8 cellular contexts compared by ENCODE assay signal in the genomic region with DNA sequence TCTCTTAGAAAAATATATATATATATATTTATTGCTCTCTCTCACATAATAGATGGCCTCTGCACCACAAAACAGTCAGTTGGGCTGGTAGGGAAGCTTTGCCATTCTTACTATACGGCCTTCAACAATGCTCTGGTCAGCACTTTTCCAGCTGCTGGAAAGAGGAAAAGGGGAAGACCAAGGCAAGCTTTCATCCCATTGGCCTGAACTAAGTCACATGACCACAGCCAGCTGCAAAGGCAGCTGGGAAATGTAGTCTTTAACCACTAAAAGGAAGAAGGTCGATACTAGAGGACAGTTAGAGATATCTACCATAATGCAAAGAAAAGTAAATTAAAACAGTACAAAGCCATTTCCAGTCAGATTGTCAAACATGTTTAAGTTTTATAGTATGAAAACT. TPM values are rescaled to one million over a fixed set of nuclear protein-coding genes. Genes with fewer than 3 reads are reported as not detected.
DNase-seq lines count a peak whose midpoint lies in the region; ATAC-seq, FAIRE-seq and TF ChIP-seq lines count a peak whose summit lies in the region.

No MANE protein-coding gene starts in this region.

- no peak overlapping the region for H3K4me3 ChIP-seq in NB4 (ENCODE audit: low read depth, low read length)
- no peak overlapping the region for H3K4me3 ChIP-seq in GM12878
- no peak overlapping the region for H3K4me3 ChIP-seq in left lung

- TF ChIP-seq CTCF in GM13976 (IDR thresholded peaks at IDR 0.05; ENCODE audit: borderline replicate concordance, control extremely low read depth, extremely low read depth, insufficient read depth, missing control alignments): no peak
- no peak for TF ChIP-seq CTCF in NB4 (IDR thresholded peaks at IDR 0.05; ENCODE audit: low read depth, low read length)
- TF ChIP-seq CTCF in GM12878 (IDR thresholded peaks at IDR 0.05 in 2 of 3, conservative IDR thresholded peaks at IDR 0.05 in 1 of 3; ENCODE audit: control insufficient read depth in 2 of 3, extremely low read depth in 1 of 3, insufficient read depth in 1 of 3, low read depth in 3 of 3, low read length in 3 of 3): no peak
- no peak for TF ChIP-seq CTCF in left lung (IDR thresholded peaks at IDR 0.05)

- H3K9me3 ChIP-seq in GM12878 (replicated peaks; ENCODE audit: control insufficient read depth, insufficient read depth, low read length) (peaks cover 1% of the 10 kb centered on the region; the same call in 1 of the 3 replicates), left lung (no peaks in the 10 kb centered on the region)

- CTCF ChIA-PET in GM12878 (lab: Yijun Ruan, JAX): interaction anchor here (2.1 kb wide), 1 partner anchor 35 kb away, joined by 6 read pairs; no protein-coding TSS in a partner anchor

- H3K4me2 ChIP-seq in GM12878 (ENCODE audit: control insufficient read depth, insufficient read depth): no peak overlapping the region

- H3K4me1 ChIP-seq in GM12878 (ENCODE audit: control insufficient read depth, insufficient read depth, low read length): no peaks in the 10 kb centered on the region
- no peaks in the 10 kb centered on the region for H3K4me1 ChIP-seq in left lung

- no peak overlapping the region for H2AFZ ChIP-seq in GM12878 (ENCODE audit: control insufficient read depth, low read depth, low read length)

- SMC1A ChIA-PET in GM12878 (lab: Charles Lee; ENCODE audit: uncharacterized antibody, unreplicated experiment): interaction anchor here (1.0 kb wide), 1 partner anchor 11 kb away, joined by 3 read pairs; no protein-coding TSS in a partner anchor

- TF ChIP-seq RAD21 in GM12878 (IDR thresholded peaks at IDR 0.05; ENCODE audit: insufficient read depth, low read depth, low read length): no peak

- in situ Hi-C loops in GM13976 (cut with MboI; ENCODE audit: low sequenced_read_pairs, unreplicated experiment): no loop called here
- in situ Hi-C loops in GM12878 (cut with MboI): no loop called here

- intact Hi-C loops in GM12878 (cut with micrococcal nuclease; ENCODE audit: unreplicated experiment): no loop called here
- intact Hi-C loops in left lung (cut with DNase I): no loop called here

- no TSS peak for BruUV-seq in GM12878 (replicated peaks; lab: Mats Ljungman, UMichigan)

- no peaks in the 10 kb centered on the region for H3K79me2 ChIP-seq in GM12878 (ENCODE audit: control insufficient read depth, insufficient read depth, low read length)

- TF ChIP-seq EP300 in GM12878 (IDR thresholded peaks at IDR 0.05; ENCODE audit: borderline replicate concordance in 1 of 2, control insufficient read depth in 1 of 2, low read depth in 2 of 2, low read length in 2 of 2): no peak

- H3K27me3 ChIP-seq in GM12878 (replicated peaks in 1 of 2; ENCODE audit: control insufficient read depth in 2 of 2, insufficient read depth in 2 of 2, low read length in 1 of 2) (no peaks in the 10 kb centered on the region), left lung (no peaks in the 10 kb centered on the region)

- peak; percentile 41 for DNase-seq in GM13976 (ENCODE audit: low spot score)
- DNase-seq in NB4 (ENCODE audit: low read depth): peak; percentile 68
- DNase-seq in GM12878 (ENCODE audit: low read depth, low spot score): no peak
- DNase-seq in left lung: peak in 1 of 2 donors; percentile 52
- DNase-seq in NCI-H1694 (lab: John Stamatoyannopoulos, UW): no peak

- POLR2A ChIA-PET in GM12878 (lab: Charles Lee): no interaction called here

- H4K20me1 ChIP-seq in GM12878 (ENCODE audit: control insufficient read depth, insufficient read depth): no peaks in the 10 kb centered on the region

- RAD21 ChIA-PET in GM12878 (lab: Charles Lee; ENCODE audit: unreplicated experiment): no interaction called here

- 71% methylated on average over 2 of the region's 2 CpGs for WGBS in GM12878 (ENCODE audit: insufficient coverage, insufficient replicate concordance, low lambda C conversion rate, missing lambda C conversion rate)

- TF ChIP-seq POLR2A in NB4 (IDR thresholded peaks at IDR 0.05; ENCODE audit: extremely low read depth, insufficient read length) (no peak), GM12878 (IDR thresholded peaks at IDR 0.05; ENCODE audit: low read depth, low read length) (no peak)

- no peaks in the 10 kb centered on the region for H3K36me3 ChIP-seq in GM12878 (ENCODE audit: control insufficient read depth in 2 of 2, insufficient read depth in 2 of 2, low read length in 1 of 2)
- no peaks in the 10 kb centered on the region for H3K36me3 ChIP-seq in left lung

- H3K27ac ChIP-seq in GM12878 (ENCODE audit: control insufficient read depth, insufficient read depth): no peak overlapping the region
- no peak overlapping the region for H3K27ac ChIP-seq in left lung

- no peak overlapping the region for H3K9ac ChIP-seq in GM12878 (ENCODE audit: control insufficient read depth, insufficient read depth, low read length)

- no peak for FAIRE-seq in GM12878 (lab: Jason Lieb, UNC)

- ATAC-seq in GM12878 (peak; percentile 74), left lung (peak; percentile 77), GM19452 (IDR thresholded peaks at IDR 0.05; ENCODE audit: unreplicated experiment) (no peak), HG03159 (IDR thresholded peaks at IDR 0.05; ENCODE audit: unreplicated experiment) (no peak), GM21526 (IDR thresholded peaks at IDR 0.05; ENCODE audit: low FRiP score, unreplicated experiment) (no peak)

TF ChIP-seq in GM12878, 131 proteins besides CTCF, POLR2A, EP300 and RAD21:
- TF ChIP-seq, protein P1, sequence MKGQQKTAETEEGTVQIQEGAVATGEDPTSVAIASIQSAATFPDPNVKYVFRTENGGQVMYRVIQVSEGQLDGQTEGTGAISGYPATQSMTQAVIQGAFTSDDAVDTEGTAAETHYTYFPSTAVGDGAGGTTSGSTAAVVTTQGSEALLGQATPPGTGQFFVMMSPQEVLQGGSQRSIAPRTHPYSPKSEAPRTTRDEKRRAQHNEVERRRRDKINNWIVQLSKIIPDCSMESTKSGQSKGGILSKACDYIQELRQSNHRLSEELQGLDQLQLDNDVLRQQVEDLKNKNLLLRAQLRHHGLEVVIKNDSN (IDR thresholded peaks at IDR 0.05; ENCODE audit: borderline replicate concordance, extremely low read length, insufficient read depth, low read depth, low read length): peak; percentile 50
- TF ChIP-seq, protein P2, sequence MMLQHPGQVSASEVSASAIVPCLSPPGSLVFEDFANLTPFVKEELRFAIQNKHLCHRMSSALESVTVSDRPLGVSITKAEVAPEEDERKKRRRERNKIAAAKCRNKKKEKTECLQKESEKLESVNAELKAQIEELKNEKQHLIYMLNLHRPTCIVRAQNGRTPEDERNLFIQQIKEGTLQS (IDR thresholded peaks at IDR 0.05; ENCODE audit: borderline replicate concordance, extremely low read depth, low read depth, low read length): peak; percentile 63; the same call in 1 of the 2 replicates
- TF ChIP-seq EGR1 (IDR thresholded peaks at IDR 0.05; ENCODE audit: borderline replicate concordance in 1 of 2, low read depth in 2 of 2, low read length in 2 of 2) (0 out of 3 replicates have a peak, but pooled peaks of 1 of the 2 experiments have one; percentile 8), SPI1 (IDR thresholded peaks at IDR 0.05; ENCODE audit: borderline replicate concordance, insufficient read depth, low read depth, low read length) (peak; percentile 24; the same call in 1 of the 2 replicates), TAF1 (IDR thresholded peaks at IDR 0.05; ENCODE audit: borderline replicate concordance, low read depth, low read length) (no peak), USF2 (IDR thresholded peaks at IDR 0.05; ENCODE audit: borderline replicate concordance, low read depth, low read length) (peak; percentile 26; the same call in 1 of the 2 replicates), CHD4 (IDR thresholded peaks at IDR 0.05) (no peak), RAD51 (IDR thresholded peaks at IDR 0.05) (peak; percentile 76), SUZ12 (IDR thresholded peaks at IDR 0.05; ENCODE audit: unreplicated experiment) (no peak), SIX5 (IDR thresholded peaks at IDR 0.05; ENCODE audit: low read depth, low read length, severe bottlenecking) (peak; percentile 71), HCFC1 (IDR thresholded peaks at IDR 0.05; ENCODE audit: low read length) (peak; percentile 69)

RNA-seq across cellular contexts. Expression of gene MACROH2A2, which starts 58.4 kb away (rescaled TPM):
- not detected in 2 replicates for total RNA-seq in GM12878 (2013; cell fraction: nucleolus; rRNA removed)
- total RNA-seq in GM12878 (2014; rRNA removed) (not detected in 2 replicates), GM12878 (2014; rRNA removed; fragmentation: Illumina TruSeq; extraction: Trizol) (not detected in 2 replicates), GM12878 (2021) (not detected in 2 replicates), left lung (10 to 100 TPM in 1 of 2 donors, 1 to 10 TPM in 1; 8.1 to 13.9 TPM)
- 0.17 TPM for polyA plus RNA-seq in GM12878 (2011; ENCODE audit: low read depth)
- polyA plus RNA-seq in GM12878 (2011; rRNA removed) (0.14 and 0.26 TPM in 2 replicates), GM12878 (2014; fragmentation: Illumina TruSeq; extraction: Trizol) (not detected in 2 replicates), GM12878 (2014; fragmentation: Nextera tagmentation; extraction: Ambion mirVana) (not detected), GM12878 (2014; rRNA removed) (not detected in 2 replicates), GM12878 (2016; fragmentation: Nextera tagmentation; extraction: Ambion mirVana) (under 1 TPM in 1 of 2 experiments, not detected in 1; 0.24 TPM)
- 0.27 and 0.32 TPM in 2 replicates for polyA plus RNA-seq in GM12878 (2011; cell fraction: cytosol; rRNA removed)
- polyA plus RNA-seq in GM12878 (2011; cell fraction: nucleus; rRNA removed): 0.09 and 0.21 TPM in 2 replicates
- polyA plus RNA-seq in GM12878 (2012): 0.18 and 0.20 TPM in 2 replicates
- 0.26 TPM in 1 of 2 replicates, not detected in the other for polyA minus RNA-seq in GM12878 (2011; rRNA and poly(A)+ RNA removed)
- not detected in 2 replicates for polyA minus RNA-seq in GM12878 (2011; cell fraction: cytosol; rRNA and poly(A)+ RNA removed)
- polyA minus RNA-seq in GM12878 (2011; cell fraction: nucleus; rRNA and poly(A)+ RNA removed): not detected in 2 replicates

Comparison
In these comparisons a context has a peak if more than half of its experiments do, and no peak if none do; other contexts are left out.
1. DNase-seq: peak in GM13976 (single experiment) and NB4 (single experiment); none in GM12878 (single experiment) and NCI-H1694 (single experiment).
2. ATAC-seq: peak in GM12878 (single experiment) and left lung (single experiment); none in GM19452 (single experiment), HG03159 (single experiment) and GM21526 (single experiment).
3. RNA of gene MACROH2A2, which starts 58.4 kb away (total RNA-seq): 8.1 to 13.9 TPM in left lung; not detected in GM12878; every median in the first group is over 4 times any median in the second.